In genomic region chr22:33920927-33921575, GRCh38 we compare ENCODE assay signal across 8 cellular contexts. TPM values are rescaled to one million over a fixed set of nuclear protein-coding genes. Genes with fewer than 3 reads are reported as not detected.
DNase-seq lines count a peak whose midpoint lies in the region; ATAC-seq and TF ChIP-seq lines count a peak whose summit lies in the region.

No MANE protein-coding gene starts in this region.

- peak overlapping the region; percentile 73 to 83 for H3K27ac ChIP-seq in liver (ENCODE audit: low read depth in 1 of 2, low read length in 2 of 2)

- H3K4me1 Mint-ChIP-seq in activated CD4-positive, alpha-beta memory T cell treated with anti-CD3 and anti-CD28 coated beads for 36 hours (ENCODE audit: low read depth), result peaks cover 16% of the 10 kb centered on the region

- ATAC-seq in GM19023 (IDR thresholded peaks at IDR 0.05; ENCODE audit: unreplicated experiment), result peak; percentile 68
- peak; percentile 67 for ATAC-seq in HG03175 (IDR thresholded peaks at IDR 0.05; ENCODE audit: unreplicated experiment)

- CTCF ChIA-PET in AG04449 (lab: Yijun Ruan, JAX), result interaction anchor here (0.6 to 3.9 kb wide), 4 partner anchors 368 to 1103 kb away, joined by 3 to 56 read pairs (median 3); no protein-coding TSS in a partner anchor
- CTCF ChIA-PET in activated CD4-positive, alpha-beta memory T cell treated with anti-CD3 and anti-CD28 coated beads for 36 hours (lab: Charles Lee), result no interaction called here

- peak; percentile 59 for DNase-seq in AG04449 (ENCODE audit: low read depth, low spot score)
- DNase-seq in NCI-H446 treated with DMSO at 0.1 percent for 48 hours (lab: John Stamatoyannopoulos, UW), result peak; percentile 48
- DNase-seq in activated CD4-positive, alpha-beta memory T cell treated with anti-CD3 and anti-CD28 coated beads for 36 hours, result peak; percentile 91
- DNase-seq in dermis microvascular lymphatic vessel endothelial cell (ENCODE audit: low read depth in 2 of 2), result peak; percentile 78 to 90
- peak; percentile 86 for DNase-seq in stimulated activated CD4-positive, alpha-beta T cell treated with anti-CD3 and anti-CD28 coated beads, Interleukin-2, amount 100 ng/mL, for 4 hours (ENCODE audit: low read depth)

- H3K9ac ChIP-seq in liver (ENCODE audit: low read depth in 1 of 2, low read length in 2 of 2), result peak overlapping the region in 1 of 2 donors; percentile 56

- TF ChIP-seq RAD21 in liver (IDR thresholded peaks at IDR 0.05), result peak; percentile 29 to 49

- H3K27me3 Mint-ChIP-seq in activated CD4-positive, alpha-beta memory T cell treated with anti-CD3 and anti-CD28 coated beads for 36 hours, result peaks cover 56% of the 10 kb centered on the region

- H3K27me3 ChIP-seq in liver (ENCODE audit: control insufficient read depth in 4 of 4, insufficient read depth in 4 of 4, low read length in 3 of 4), result no peaks in the 10 kb centered on the region

- H3K9me3 ChIP-seq in liver (ENCODE audit: control insufficient read depth in 4 of 4, low read length in 3 of 4), result no peaks in the 10 kb centered on the region

- H3K4me3 ChIP-seq in AG04449 (ENCODE audit: low read depth, low read length) (peak overlapping the region; percentile 74), liver (ENCODE audit: low read depth in 1 of 3, low read length in 3 of 3) (peak overlapping the region; percentile 66 to 84 (median 81))

- under 1% methylated on average over 72 of the region's 72 CpGs for WGBS in liver

- no peak overlapping the region for H3K27ac Mint-ChIP-seq in activated CD4-positive, alpha-beta memory T cell treated with anti-CD3 and anti-CD28 coated beads for 36 hours

- no peaks in the 10 kb centered on the region for H3K36me3 ChIP-seq in liver (ENCODE audit: control insufficient read depth in 4 of 4, insufficient read depth in 3 of 4, low read depth in 1 of 4, low read length in 3 of 4)

- H3K9me3 Mint-ChIP-seq in activated CD4-positive, alpha-beta memory T cell treated with anti-CD3 and anti-CD28 coated beads for 36 hours, result no peaks in the 10 kb centered on the region

- H3K36me3 Mint-ChIP-seq in activated CD4-positive, alpha-beta memory T cell treated with anti-CD3 and anti-CD28 coated beads for 36 hours, result peaks cover 1% of the 10 kb centered on the region

- POLR2A ChIA-PET in AG04449 (lab: Yijun Ruan, JAX), result interaction anchor here (0.8 to 1.7 kb wide), 3 partner anchors 12 to 68 kb away, joined by 3 to 5 read pairs (median 4); no protein-coding TSS in a partner anchor
- POLR2A ChIA-PET in activated CD4-positive, alpha-beta memory T cell treated with anti-CD3 and anti-CD28 coated beads for 36 hours (lab: Charles Lee), result no interaction called here

- H3K4me3 Mint-ChIP-seq in activated CD4-positive, alpha-beta memory T cell treated with anti-CD3 and anti-CD28 coated beads for 36 hours, result peak overlapping the region; percentile 62

- TF ChIP-seq CTCF in AG04449 (IDR thresholded peaks at IDR 0.05; ENCODE audit: insufficient read depth, low read length, missing control alignments) (no peak), liver (IDR thresholded peaks at IDR 0.05; ENCODE audit: low read depth, low read length, missing input control) (no peak)

- intact Hi-C loops in activated CD4-positive, alpha-beta memory T cell treated with anti-CD3 and anti-CD28 coated beads for 36 hours (cut with micrococcal nuclease), result loop anchor here (5.0 kb wide), 1 partner anchor 619 kb away; no protein-coding TSS in a partner anchor

- H3K4me1 ChIP-seq in liver (ENCODE audit: control insufficient read depth in 4 of 4, insufficient read depth in 4 of 4, low read length in 3 of 4), result peaks cover 0 to 38% (median 32%) of the 10 kb centered on the region in 4 donors

TF ChIP-seq in liver, 16 proteins besides CTCF, POLR2A, EP300 and RAD21:
- peak in 1 of 2 donors; percentile 47 for TF ChIP-seq GABPA (IDR thresholded peaks at IDR 0.05 in 1 of 2, conservative IDR thresholded peaks at IDR 0.05 in 1 of 2)
- TF ChIP-seq SP1 (IDR thresholded peaks at IDR 0.05), result peak; percentile 59
- TF ChIP-seq FOXA2 (IDR thresholded peaks at IDR 0.05), result no peak
- no peak for TF ChIP-seq ATF3 (IDR thresholded peaks at IDR 0.05)
- peak; percentile 82 to 94 for TF ChIP-seq EGR1 (IDR thresholded peaks at IDR 0.05; ENCODE audit: low read depth in 2 of 2)
- peak; percentile 66 for TF ChIP-seq REST (IDR thresholded peaks at IDR 0.05)
- no peak for TF ChIP-seq NR2F2 (IDR thresholded peaks at IDR 0.05)
- TF ChIP-seq RXRA (IDR thresholded peaks at IDR 0.05), result peak; percentile 7 to 31
- TF ChIP-seq HNF4G (IDR thresholded peaks at IDR 0.05), result no peak
- TF ChIP-seq ZBTB33 (IDR thresholded peaks at IDR 0.05), result no peak
- TF ChIP-seq TAF1 (conservative IDR thresholded peaks at IDR 0.05), result no peak
- TF ChIP-seq HNF4A (conservative IDR thresholded peaks at IDR 0.05), result peak; percentile 24 to 34
- TF ChIP-seq MAX (IDR thresholded peaks at IDR 0.05), result no peak
- TF ChIP-seq JUND (IDR thresholded peaks at IDR 0.05), result no peak
- TF ChIP-seq YY1 (IDR thresholded peaks at IDR 0.05), result no peak
- no peak for TF ChIP-seq FOXA1 (IDR thresholded peaks at IDR 0.05)

RNA-seq across cellular contexts. Expression of gene LARGE1, which starts 0.8 kb away (rescaled TPM):
- total RNA-seq in activated CD4-positive, alpha-beta memory T cell treated with anti-CD3 and anti-CD28 coated beads for 36 hours, result 1 to 10 TPM in 1 of 2 experiments, under 1 TPM in 1; 0.81 to 2.0 TPM
- 2.4 and 6.6 TPM in 2 replicates for total RNA-seq in dermis microvascular lymphatic vessel endothelial cell
- 10 to 100 TPM in 1 of 2 donors, 1 to 10 TPM in 1; 4.7 to 14.1 TPM for total RNA-seq in liver
- polyA plus RNA-seq in liver, result 1 to 10 TPM; 2.3 to 6.7 TPM

Comparison
In these comparisons a context has a peak if more than half of its experiments do, and no peak if none do; other contexts are left out.
1. Peak in every context shown above with its lines: DNase-seq, ATAC-seq, H3K4me3 ChIP-seq and H3K27ac ChIP-seq.